In the genomic region with DNA sequence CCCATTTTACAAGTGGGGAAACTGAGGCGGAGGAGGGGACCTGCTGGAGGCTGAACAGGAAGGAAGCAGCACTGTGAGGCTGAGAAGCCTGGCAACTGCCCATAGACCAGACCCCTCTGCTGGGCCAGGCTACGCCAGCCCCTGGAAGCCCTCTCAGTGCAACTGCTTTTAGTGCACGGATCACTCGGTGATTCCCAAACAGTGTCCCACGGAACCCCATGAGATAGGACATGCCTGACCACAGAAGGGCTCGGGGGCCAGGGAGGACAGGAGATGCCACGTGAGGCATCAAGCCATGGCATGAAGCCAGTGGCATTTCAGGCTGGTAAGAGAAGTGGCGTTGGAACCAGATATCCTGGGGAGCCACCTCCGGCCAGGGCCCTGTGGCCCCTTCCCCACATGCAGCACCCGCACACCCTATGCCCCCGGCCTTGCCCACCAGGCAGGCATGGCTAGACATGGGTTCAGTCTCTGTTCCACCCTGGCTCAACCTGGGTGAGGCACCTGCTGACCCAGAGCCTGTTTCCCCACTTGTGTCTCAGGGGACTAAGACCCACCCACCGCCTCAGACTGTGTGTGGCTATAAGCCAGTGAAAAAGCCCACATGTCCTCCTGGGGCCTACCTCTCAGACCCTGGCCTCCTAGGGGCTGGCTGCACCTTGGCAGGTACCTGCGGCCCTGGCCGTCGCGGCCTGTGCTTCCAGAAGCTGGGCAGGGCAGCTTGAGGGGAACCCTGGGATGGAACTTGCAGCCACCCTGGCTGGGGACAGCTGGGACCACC, we compare ENCODE assay signal across 13 cellular contexts.
"Had no signal": no experiment of that assay in that cellular context is flagged by ENCODE, and none has a peak within 500 bp of the region (broad histone marks: within the 10 kb centered on the region; RNA-seq: fewer than 3 reads in every experiment).

No MANE protein-coding gene starts in this region.

- H3K4me3 ChIP-seq: adrenal gland, skin epidermis, suprapubic skin, transverse colon, vagina had no signal

- H3K27ac ChIP-seq: adrenal gland, skin epidermis, suprapubic skin, transverse colon, vagina, WERI-Rb-1 had no signal

- H3K4me1 ChIP-seq: adrenal gland, transverse colon had no signal

- H3K36me3 Mint-ChIP-seq: activated naive CD4-positive, alpha-beta T cell treated with anti-CD3 and anti-CD28 coated beads, Interleukin-2, amount 50 U/mL, for 72 hours; natural killer cell treated with Interleukin-12 subunit alpha and Interleukin-12 subunit beta and Interleukin-15 and Interleukin-18, amount 100 ng/mL, for 72 hours had no signal

- H3K9me3 ChIP-seq: adrenal gland, suprapubic skin, transverse colon, vagina had no signal

- H3K36me3 ChIP-seq: adrenal gland, suprapubic skin, transverse colon, vagina, WERI-Rb-1 had no signal

- H3K4me1 Mint-ChIP-seq: stimulated activated naive CD8-positive, alpha-beta T cell treated with anti-CD3 and anti-CD28 coated beads, Interleukin-15, amount 100 ng/mL, for 72 hours had no signal

- H3K27ac Mint-ChIP-seq: activated naive CD4-positive, alpha-beta T cell treated with anti-CD3 and anti-CD28 coated beads, Interleukin-2, amount 50 U/mL, for 72 hours; effector memory CD8-positive, alpha-beta T cell; natural killer cell treated with Interleukin-12 subunit alpha and Interleukin-12 subunit beta and Interleukin-15 and Interleukin-18, amount 100 ng/mL, for 72 hours; stimulated activated naive CD8-positive, alpha-beta T cell treated with anti-CD3 and anti-CD28 coated beads, Interleukin-15, amount 100 ng/mL, for 72 hours had no signal

- H3K27me3 ChIP-seq: vagina had no signal

- ATAC-seq: activated naive CD4-positive, alpha-beta T cell treated with anti-CD3 and anti-CD28 coated beads, Interleukin-2, amount 50 U/mL, for 72 hours; natural killer cell treated with Interleukin-12 subunit alpha and Interleukin-12 subunit beta and Interleukin-15 and Interleukin-18, amount 100 ng/mL, for 72 hours; stimulated activated naive CD8-positive, alpha-beta T cell treated with anti-CD3 and anti-CD28 coated beads, Interleukin-15, amount 100 ng/mL, for 72 hours had no signal

- H3K9me3 Mint-ChIP-seq: activated naive CD4-positive, alpha-beta T cell treated with anti-CD3 and anti-CD28 coated beads, Interleukin-2, amount 50 U/mL, for 72 hours; effector memory CD8-positive, alpha-beta T cell; natural killer cell treated with Interleukin-12 subunit alpha and Interleukin-12 subunit beta and Interleukin-15 and Interleukin-18, amount 100 ng/mL, for 72 hours; stimulated activated naive CD8-positive, alpha-beta T cell treated with anti-CD3 and anti-CD28 coated beads, Interleukin-15, amount 100 ng/mL, for 72 hours had no signal

- H3K4me3 Mint-ChIP-seq: effector memory CD8-positive, alpha-beta T cell; natural killer cell treated with Interleukin-12 subunit alpha and Interleukin-12 subunit beta and Interleukin-15 and Interleukin-18, amount 100 ng/mL, for 72 hours; stimulated activated naive CD8-positive, alpha-beta T cell treated with anti-CD3 and anti-CD28 coated beads, Interleukin-15, amount 100 ng/mL, for 72 hours had no signal

- DNase-seq: activated CD4-positive, alpha-beta T cell treated with anti-CD3 and anti-CD28 coated beads, Interleukin-2, amount 50 U/mL, for 4 hours; adrenal gland; hippocampal formation; stimulated activated CD4-positive, alpha-beta T cell treated with anti-CD3 and anti-CD28 coated beads, Interleukin-4, amount 100 ng/mL, for 1 hour; stimulated activated naive CD8-positive, alpha-beta T cell treated with anti-CD3 and anti-CD28 coated beads, Interleukin-15, amount 100 ng/mL, for 72 hours; transverse colon; WERI-Rb-1 had no signal
